ENCODE assay signal across 27 cellular contexts in genomic region chr16:35170610-35171009, GRCh38.
"Had no signal": no experiment of that assay in that cellular context is flagged by ENCODE, and none has a peak within 500 bp of the region (broad histone marks: within the 10 kb centered on the region; RNA-seq: fewer than 3 reads in every experiment).

No MANE protein-coding gene starts in this region.

- ATAC-seq: effector memory CD8-positive, alpha-beta T cell; esophagus mucosa; foreskin keratinocyte; gastrocnemius medialis; gastroesophageal sphincter; heart left ventricle; heart right ventricle had no signal

- H3K4me3 ChIP-seq: colonic mucosa, coronary artery, dorsolateral prefrontal cortex, esophagus muscularis mucosa, esophagus squamous epithelium, gastrocnemius medialis, gastroesophageal sphincter, heart left ventricle, heart right ventricle had no signal

- H3K27ac ChIP-seq: colonic mucosa, coronary artery, dorsolateral prefrontal cortex, epithelial cell of prostate, esophagus muscularis mucosa, esophagus squamous epithelium, foreskin keratinocyte, gastrocnemius medialis, gastroesophageal sphincter, heart left ventricle, heart right ventricle had no signal

- FAIRE-seq: colon, endometrium, endothelial cell of umbilical vein, frontal cortex had no signal

- H3K4me1 ChIP-seq: colonic mucosa, esophagus muscularis mucosa, esophagus squamous epithelium, foreskin keratinocyte, gastrocnemius medialis, gastroesophageal sphincter, heart left ventricle, heart right ventricle had no signal

- H3K36me3 ChIP-seq: colonic mucosa, esophagus muscularis mucosa, esophagus squamous epithelium, gastrocnemius medialis, gastroesophageal sphincter, heart left ventricle, heart right ventricle had no signal

- H3K9me3 ChIP-seq: colonic mucosa, esophagus squamous epithelium, gastrocnemius medialis had no signal

- H3K27me3 ChIP-seq: colonic mucosa, esophagus muscularis mucosa, esophagus squamous epithelium, foreskin keratinocyte, gastrocnemius medialis, gastroesophageal sphincter, heart left ventricle, heart right ventricle had no signal

- DNase-seq: colonic mucosa; cortex of kidney; dermis blood vessel endothelial cell; effector CD4-positive, alpha-beta T cell; effector CD8-positive, alpha-beta T cell; effector memory CD4-positive, alpha-beta T cell; effector memory CD8-positive, alpha-beta T cell; endodermal cell; erythroblast; esophagus squamous epithelium; foreskin fibroblast; foreskin keratinocyte; foreskin melanocyte; gastrocnemius medialis; glutamatergic neuron; heart left ventricle; heart right ventricle had no signal
